In the genomic region with DNA sequence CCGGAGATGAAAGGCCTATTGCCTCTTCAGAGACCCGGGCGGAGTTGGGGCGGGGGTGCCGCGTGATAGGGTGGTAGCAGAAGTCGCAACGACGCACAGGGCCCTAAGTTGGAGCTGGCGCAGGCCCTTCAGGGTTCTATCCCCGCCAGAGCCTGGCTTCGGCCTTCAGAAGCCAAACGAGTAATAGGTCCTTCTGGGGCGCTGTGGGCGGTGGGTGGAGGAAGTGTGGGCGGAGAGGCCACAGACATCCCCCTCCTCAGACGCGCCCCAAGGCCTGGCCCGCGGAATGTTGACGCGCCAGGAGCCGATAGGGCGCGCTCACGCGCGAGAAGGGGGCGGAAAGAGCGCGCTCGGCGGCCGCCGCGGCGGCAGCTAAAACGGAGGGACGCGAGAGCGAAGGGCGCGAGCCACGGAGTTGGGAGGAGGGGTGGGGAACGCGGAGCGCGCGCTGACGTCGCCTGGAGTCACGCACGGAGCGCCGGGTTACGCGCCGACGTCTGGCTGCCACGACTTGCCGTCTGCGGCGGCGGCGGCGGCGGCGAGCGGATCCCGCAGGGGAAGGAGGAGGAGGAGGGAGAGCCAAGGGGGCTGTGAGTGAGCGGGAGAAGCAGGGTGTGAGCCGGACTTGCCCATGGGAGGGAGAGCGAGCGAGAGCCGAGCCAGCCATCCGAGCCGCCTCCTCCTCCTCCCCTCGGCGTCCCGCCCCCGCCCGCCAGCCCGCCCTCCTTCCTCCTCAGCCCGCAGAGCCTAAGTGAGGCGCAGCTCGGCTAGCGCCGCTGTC, we compare ENCODE assay signal across 8 cellular contexts.
A peak's percentile ranks its signal among the peaks of the same experiment; 100 is the strongest.
DNase-seq lines count a peak whose midpoint lies in the region; ATAC-seq and TF ChIP-seq lines count a peak whose summit lies in the region.

No MANE protein-coding gene starts in this region.

- H3K36me3 ChIP-seq in KOPT-K1 (ENCODE audit: insufficient read depth, low read length) = no peaks in the 10 kb centered on the region

- peak overlapping the region; percentile 68 for H3K27ac ChIP-seq in KOPT-K1 (ENCODE audit: low read depth, low read length, poor library complexity, severe bottlenecking)

- peak; percentile 84 for ATAC-seq in GM21786 (IDR thresholded peaks at IDR 0.05; ENCODE audit: unreplicated experiment)

- TF ChIP-seq CTCF in fibroblast of pulmonary artery (IDR thresholded peaks at IDR 0.05; ENCODE audit: low read length, missing control alignments) (no peak), nephron progenitor cell (IDR thresholded peaks at IDR 0.05) (no peak)

- H3K9me3 ChIP-seq in KOPT-K1 (ENCODE audit: insufficient read depth, low read length, poor library complexity, severe bottlenecking) = no peaks in the 10 kb centered on the region

- H3K27me3 Mint-ChIP-seq in nephron progenitor cell (ENCODE audit: low read depth, poor library complexity) = peaks cover 98% of the 10 kb centered on the region
- peaks cover 11% of the 10 kb centered on the region for H3K27me3 Mint-ChIP-seq in stimulated activated naive CD8-positive, alpha-beta T cell treated with anti-CD3 and anti-CD28 coated beads, Interleukin-15, Interleukin-2, amounts not matched to agents 100 ng/mL and 50 ng/mL, for 24 hours

- H3K4me1 Mint-ChIP-seq in nephron progenitor cell = peaks cover 26% of the 10 kb centered on the region
- peaks cover 41% of the 10 kb centered on the region for H3K4me1 Mint-ChIP-seq in stimulated activated naive CD8-positive, alpha-beta T cell treated with anti-CD3 and anti-CD28 coated beads, Interleukin-15, Interleukin-2, amounts not matched to agents 100 ng/mL and 50 ng/mL, for 24 hours (ENCODE audit: low read depth)

- DNase-seq in EH (ENCODE audit: low read depth) (peak; percentile 93), RPMI8226 (peak; percentile 96), fibroblast of pulmonary artery (ENCODE audit: low read depth) (peak; percentile 93), nephron progenitor cell (peak; percentile 86)
- DNase-seq in activated T-helper 9 cell treated with anti-CD3 and anti-CD28 coated beads, Interleukin-2, amount 50 U/mL, for 16 hours (ENCODE audit: low read depth) = peak; percentile 91

- H3K9me3 Mint-ChIP-seq in nephron progenitor cell = no peaks in the 10 kb centered on the region
- H3K9me3 Mint-ChIP-seq in stimulated activated naive CD8-positive, alpha-beta T cell treated with anti-CD3 and anti-CD28 coated beads, Interleukin-15, Interleukin-2, amounts not matched to agents 100 ng/mL and 50 ng/mL, for 24 hours = no peaks in the 10 kb centered on the region

- peak overlapping the region; percentile 72 for H3K4me3 ChIP-seq in fibroblast of pulmonary artery (replicated peaks; ENCODE audit: low read depth, low read length)

- H3K4me3 Mint-ChIP-seq in nephron progenitor cell = peak overlapping the region; percentile 83
- peak overlapping the region; percentile 88 for H3K4me3 Mint-ChIP-seq in stimulated activated naive CD8-positive, alpha-beta T cell treated with anti-CD3 and anti-CD28 coated beads, Interleukin-15, Interleukin-2, amounts not matched to agents 100 ng/mL and 50 ng/mL, for 24 hours

- no peaks in the 10 kb centered on the region for H3K36me3 Mint-ChIP-seq in nephron progenitor cell (ENCODE audit: low read depth)
- no peaks in the 10 kb centered on the region for H3K36me3 Mint-ChIP-seq in stimulated activated naive CD8-positive, alpha-beta T cell treated with anti-CD3 and anti-CD28 coated beads, Interleukin-15, Interleukin-2, amounts not matched to agents 100 ng/mL and 50 ng/mL, for 24 hours (ENCODE audit: low read depth)

- H3K27ac Mint-ChIP-seq in nephron progenitor cell = peak overlapping the region; percentile 20
- H3K27ac Mint-ChIP-seq in stimulated activated naive CD8-positive, alpha-beta T cell treated with anti-CD3 and anti-CD28 coated beads, Interleukin-15, Interleukin-2, amounts not matched to agents 100 ng/mL and 50 ng/mL, for 24 hours = peak overlapping the region; percentile 83

Comparison
In these comparisons a context has a peak if more than half of its experiments do, and no peak if none do; other contexts are left out.
1. Peak in every context shown above with its lines: DNase-seq, ATAC-seq, H3K4me3 ChIP-seq and H3K27ac ChIP-seq.